In the genomic region with DNA sequence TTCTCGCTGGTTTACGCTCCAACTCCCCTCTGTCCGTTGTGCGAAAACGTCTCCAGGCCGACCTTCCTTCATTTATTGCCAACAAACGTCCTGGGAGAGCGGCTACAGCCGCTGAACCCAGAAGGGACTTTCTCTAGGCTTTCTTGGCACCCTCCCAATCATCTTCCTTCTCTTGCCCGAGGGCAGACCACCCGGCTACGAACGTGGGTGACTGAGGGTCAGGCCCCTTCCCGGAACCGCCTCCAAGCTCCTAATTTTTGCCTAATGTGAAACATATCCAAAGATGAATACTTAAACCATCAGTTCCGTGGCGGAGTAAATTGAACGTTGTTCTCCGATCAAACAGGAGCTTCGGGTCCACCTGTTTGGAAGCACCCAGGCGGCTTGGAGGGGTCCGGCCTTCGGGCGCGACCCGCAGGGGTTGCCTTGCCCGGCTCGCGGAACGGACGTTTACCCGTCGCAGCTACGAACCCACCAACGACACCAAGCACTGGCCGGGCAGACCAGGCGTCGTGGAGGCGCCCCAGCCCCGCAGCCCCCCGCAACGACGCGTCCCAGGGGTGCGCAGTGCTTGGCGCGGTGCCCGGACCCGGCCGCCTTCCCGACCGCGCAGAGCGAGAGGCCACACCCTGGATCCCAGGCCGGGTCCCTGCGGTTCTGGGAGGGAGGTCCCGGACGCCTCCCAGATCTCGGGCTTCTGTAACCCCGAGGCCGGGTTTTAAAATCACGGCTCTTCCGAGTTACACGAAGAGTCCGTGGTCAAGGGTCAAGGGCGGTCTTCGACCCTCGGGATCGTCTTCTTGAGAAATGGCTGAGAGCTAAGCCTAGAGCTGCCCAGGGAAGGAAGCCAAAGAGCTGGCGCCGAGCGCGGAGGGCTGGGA, we compare ENCODE assay signal across 8 cellular contexts. TPM values are rescaled to one million over a fixed set of nuclear protein-coding genes. Genes with fewer than 3 reads are reported as not detected.
DNase-seq lines count a peak whose midpoint lies in the region; ATAC-seq and TF ChIP-seq lines count a peak whose summit lies in the region.
"Not testable (repeated sequence)": the region's sequence is repeated elsewhere in the genome, so short reads cannot be mapped to it uniquely, and the experiment has no call there.

No MANE protein-coding gene starts in this region.

- not testable (repeated sequence) for H3K4me1 Mint-ChIP-seq in GM23338; effector memory CD8-positive, alpha-beta T cell (ENCODE audit: low read depth in 2 of 2); osteocyte (ENCODE audit: unreplicated experiment); type B pancreatic cell (ENCODE audit: unreplicated experiment)
- peaks cover 18% of the 10 kb centered on the region for H3K4me1 Mint-ChIP-seq in activated CD8-positive, alpha-beta memory T cell treated with anti-CD3 and anti-CD28 coated beads, Interleukin-2, amount 10 ng/mL, durations not matched to agents 7 days and 5 days

- not testable (repeated sequence) for TF ChIP-seq CTCF in GM23338 (conservative IDR thresholded peaks at IDR 0.05; ENCODE audit: low read depth in 2 of 2); osteocyte (IDR thresholded peaks at IDR 0.05); type B pancreatic cell (conservative IDR thresholded peaks at IDR 0.05)

- not testable (repeated sequence) for H3K4me1 ChIP-seq in GM23338 (ENCODE audit: insufficient read depth)

- H3K27ac Mint-ChIP-seq in GM23338; effector memory CD8-positive, alpha-beta T cell; osteocyte (ENCODE audit: unreplicated experiment); type B pancreatic cell: not testable (repeated sequence)
- peak overlapping the region; percentile 15 for H3K27ac Mint-ChIP-seq in activated CD8-positive, alpha-beta memory T cell treated with anti-CD3 and anti-CD28 coated beads, Interleukin-2, amount 10 ng/mL, durations not matched to agents 7 days and 5 days

- H3K4me3 Mint-ChIP-seq in GM23338 (peak overlapping the region; percentile 60), osteocyte (ENCODE audit: unreplicated experiment) (peak overlapping the region; percentile 65), type B pancreatic cell (peak overlapping the region; percentile 78)
- peak overlapping the region; percentile 70 for H3K4me3 Mint-ChIP-seq in activated CD8-positive, alpha-beta memory T cell treated with anti-CD3 and anti-CD28 coated beads, Interleukin-2, amount 10 ng/mL, durations not matched to agents 7 days and 5 days
- H3K4me3 Mint-ChIP-seq in effector memory CD8-positive, alpha-beta T cell: peak overlapping the region; percentile 70 to 71

- peak; percentile 49 for ATAC-seq in GM23338
- ATAC-seq in activated CD8-positive, alpha-beta memory T cell treated with anti-CD3 and anti-CD28 coated beads, Interleukin-2, amount 10 ng/mL, durations not matched to agents 7 days and 5 days: peak; percentile 22
- ATAC-seq in effector memory CD8-positive, alpha-beta T cell (replicated peaks): not testable (repeated sequence)

- H3F3A ChIP-seq in GM23338 (replicated peaks; ENCODE audit: low read depth): not testable (repeated sequence)

- peaks cover 64% of the 10 kb centered on the region for H3K27me3 Mint-ChIP-seq in GM23338 (ENCODE audit: insufficient read depth, low read depth, poor library complexity)
- H3K27me3 Mint-ChIP-seq in activated CD8-positive, alpha-beta memory T cell treated with anti-CD3 and anti-CD28 coated beads, Interleukin-2, amount 10 ng/mL, durations not matched to agents 7 days and 5 days: peaks cover 41% of the 10 kb centered on the region
- peaks cover 19 to 25% of the 10 kb centered on the region in 2 donors for H3K27me3 Mint-ChIP-seq in effector memory CD8-positive, alpha-beta T cell
- peaks cover 21% of the 10 kb centered on the region for H3K27me3 Mint-ChIP-seq in osteocyte (ENCODE audit: unreplicated experiment)
- H3K27me3 Mint-ChIP-seq in type B pancreatic cell: peaks cover 39% of the 10 kb centered on the region

- H3K36me3 ChIP-seq in GM23338 (ENCODE audit: insufficient read depth): not testable (repeated sequence)

- H4K20me1 ChIP-seq in GM23338 (replicated peaks; ENCODE audit: insufficient read depth): not testable (repeated sequence)

- H2AFZ ChIP-seq in GM23338: not testable (repeated sequence)

- CTCF ChIA-PET in activated CD8-positive, alpha-beta memory T cell treated with anti-CD3 and anti-CD28 coated beads, Interleukin-2, amount 10 ng/mL, durations not matched to agents 7 days and 5 days (lab: Charles Lee): not testable (repeated sequence)

- peak overlapping the region; percentile 51; the same call in 1 of the 2 replicates for H3K4me2 ChIP-seq in GM23338

- H3K36me3 Mint-ChIP-seq in GM23338 (ENCODE audit: low read depth); activated CD8-positive, alpha-beta memory T cell treated with anti-CD3 and anti-CD28 coated beads, Interleukin-2, amount 10 ng/mL, durations not matched to agents 7 days and 5 days; effector memory CD8-positive, alpha-beta T cell (ENCODE audit: insufficient read depth); osteocyte (ENCODE audit: unreplicated experiment); type B pancreatic cell: not testable (repeated sequence)

- not testable (repeated sequence) for H3K79me2 ChIP-seq in GM23338 (replicated peaks; ENCODE audit: insufficient read depth)

- not testable (repeated sequence) for H3K27ac ChIP-seq in GM23338 (ENCODE audit: low read depth)

- H3K4me3 ChIP-seq in GM08714 (ENCODE audit: low read length): peak overlapping the region; percentile 48; the same call in 1 of the 2 replicates
- H3K4me3 ChIP-seq in GM23338: peak overlapping the region; percentile 40

- H3K9me3 Mint-ChIP-seq in GM23338; activated CD8-positive, alpha-beta memory T cell treated with anti-CD3 and anti-CD28 coated beads, Interleukin-2, amount 10 ng/mL, durations not matched to agents 7 days and 5 days (ENCODE audit: low read depth); effector memory CD8-positive, alpha-beta T cell; osteocyte (ENCODE audit: unreplicated experiment); type B pancreatic cell: not testable (repeated sequence)

- DNase-seq in GM23338 (ENCODE audit: low spot score) (peak; percentile 6), HuH-7.5 (ENCODE audit: low spot score) (peak; percentile 1), islet precursor cell (peak; percentile 25)
- DNase-seq in activated CD8-positive, alpha-beta memory T cell treated with anti-CD3 and anti-CD28 coated beads, Interleukin-2, amount 10 ng/mL, durations not matched to agents 7 days and 5 days; osteocyte (ENCODE audit: extremely low spot score, unreplicated experiment); type B pancreatic cell (ENCODE audit: extremely low spot score, unreplicated experiment): not testable (repeated sequence)
- DNase-seq in effector memory CD8-positive, alpha-beta T cell: peak in 1 of 3 experiments; percentile 18

- H3K9me2 ChIP-seq in GM23338 (ENCODE audit: insufficient read depth): not testable (repeated sequence)

- peaks cover 92% of the 10 kb centered on the region for H3K27me3 ChIP-seq in GM23338 (ENCODE audit: insufficient read depth)

TF ChIP-seq in GM23338, 12 proteins besides CTCF, POLR2A, EP300 and RAD21:
- TF ChIP-seq EZH2phosphoT487 (IDR thresholded peaks at IDR 0.05; ENCODE audit: unreplicated experiment): peak; percentile 66
- TF ChIP-seq EZH2 (IDR thresholded peaks at IDR 0.05; ENCODE audit: low read depth, unreplicated experiment): peak; percentile 89

RNA-seq across cellular contexts. Expression of gene FOXD4L1, which starts 4.0 kb away (rescaled TPM):
- not detected in 2 replicates for total RNA-seq in GM23338 (2014; rRNA removed; shearing (Covaris generic))
- polyA plus RNA-seq in GM23338 (2016; fragmentation: Nextera tagmentation; extraction: Ambion mirVana): not detected in 2 replicates
- total RNA-seq in activated CD8-positive, alpha-beta memory T cell treated with anti-CD3 and anti-CD28 coated beads, Interleukin-2, amount 10 ng/mL, durations not matched to agents 7 days and 5 days: under 1 TPM; 0.23 to 0.47 TPM
- total RNA-seq in osteocyte (0.18 and 0.21 TPM in 2 replicates), type B pancreatic cell (ENCODE audit: low replicate concordance) (0.48 TPM in 1 of 2 replicates, not detected in the other)
